1 cellular context compared by ENCODE assay signal in genomic region chr13:106417467-106418110, GRCh38.
TF ChIP-seq lines count a peak whose summit lies in the region.

No MANE protein-coding gene starts in this region.

TF ChIP-seq in HepG2, 621 proteins besides CTCF, POLR2A, EP300 and RAD21 (continued from another document):
- TF ChIP-seq ZNF382 (CRISPR knock-in tag; IDR thresholded peaks at IDR 0.05; ENCODE audit: borderline replicate concordance): no peak
- TF ChIP-seq, protein P1, sequence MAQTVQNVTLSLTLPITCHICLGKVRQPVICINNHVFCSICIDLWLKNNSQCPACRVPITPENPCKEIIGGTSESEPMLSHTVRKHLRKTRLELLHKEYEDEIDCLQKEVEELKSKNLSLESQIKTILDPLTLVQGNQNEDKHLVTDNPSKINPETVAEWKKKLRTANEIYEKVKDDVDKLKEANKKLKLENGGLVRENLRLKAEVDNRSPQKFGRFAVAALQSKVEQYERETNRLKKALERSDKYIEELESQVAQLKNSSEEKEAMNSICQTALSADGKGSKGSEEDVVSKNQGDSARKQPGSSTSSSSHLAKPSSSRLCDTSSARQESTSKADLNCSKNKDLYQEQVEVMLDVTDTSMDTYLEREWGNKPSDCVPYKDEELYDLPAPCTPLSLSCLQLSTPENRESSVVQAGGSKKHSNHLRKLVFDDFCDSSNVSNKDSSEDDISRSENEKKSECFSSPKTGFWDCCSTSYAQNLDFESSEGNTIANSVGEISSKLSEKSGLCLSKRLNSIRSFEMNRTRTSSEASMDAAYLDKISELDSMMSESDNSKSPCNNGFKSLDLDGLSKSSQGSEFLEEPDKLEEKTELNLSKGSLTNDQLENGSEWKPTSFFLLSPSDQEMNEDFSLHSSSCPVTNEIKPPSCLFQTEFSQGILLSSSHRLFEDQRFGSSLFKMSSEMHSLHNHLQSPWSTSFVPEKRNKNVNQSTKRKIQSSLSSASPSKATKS (CRISPR knock-in tag; IDR thresholded peaks at IDR 0.05): no peak
- no peak for TF ChIP-seq YY1 (IDR thresholded peaks at IDR 0.05; ENCODE audit: insufficient read depth, insufficient replicate concordance, low read depth, low read length)
- TF ChIP-seq ZNF121 (CRISPR knock-in tag; IDR thresholded peaks at IDR 0.05): no peak
- TF ChIP-seq TOE1 (CRISPR knock-in tag; IDR thresholded peaks at IDR 0.05): no peak
- TF ChIP-seq HNRNPLL (IDR thresholded peaks at IDR 0.05; ENCODE audit: low read depth, low read length, poor library complexity, severe bottlenecking): no peak
- no peak for TF ChIP-seq ZNF570 (CRISPR knock-in tag; IDR thresholded peaks at IDR 0.05; ENCODE audit: borderline replicate concordance)
- TF ChIP-seq YEATS4 (CRISPR knock-in tag; IDR thresholded peaks at IDR 0.05; ENCODE audit: borderline replicate concordance): no peak
- TF ChIP-seq ZNF296 (CRISPR knock-in tag; conservative IDR thresholded peaks at IDR 0.05): no peak
